21 cellular contexts compared by ENCODE assay signal in the genomic region with DNA sequence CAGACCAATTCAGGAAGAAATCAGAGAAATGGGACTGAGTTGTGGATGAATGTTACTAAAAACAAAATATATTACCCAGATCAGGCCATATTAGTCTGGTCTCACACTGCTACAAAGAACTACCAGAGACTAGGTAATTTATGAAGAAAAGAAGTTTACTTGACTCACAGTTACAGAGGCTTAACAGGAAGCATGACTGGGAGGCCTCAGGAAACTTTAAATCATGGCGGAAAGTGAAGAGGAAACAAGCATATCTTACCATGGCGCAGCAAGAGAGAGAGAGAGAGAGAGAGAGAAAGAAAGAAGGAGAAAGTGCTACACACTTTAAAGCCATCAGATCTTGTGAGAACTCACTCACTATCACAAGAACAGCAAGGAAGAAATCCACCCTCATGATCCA.
"Had no signal": no experiment of that assay in that cellular context is flagged by ENCODE, and none has a peak within 500 bp of the region (broad histone marks: within the 10 kb centered on the region; RNA-seq: fewer than 3 reads in every experiment).

No MANE protein-coding gene starts in this region.

- H3K4me3 ChIP-seq: SJSA1, SK-N-MC had no signal

- H3K27ac ChIP-seq: KMS-11, SJSA1, SK-N-MC had no signal

- FAIRE-seq: HepG2 had no signal

- H3K4me1 ChIP-seq: SJSA1 had no signal

- H3K36me3 ChIP-seq: SJSA1 had no signal

- DNase-seq: IMR-90, MM.1S, NCI-H1092 treated with DMSO at 0.1 percent for 48 hours, NCI-H1436, NCI-H187, NCI-H2029, NCI-H2081 treated with DMSO at 0.1 percent for 48 hours, NCI-H2171, NCI-H226, NCI-H446, NCI-H510A, NCI-H524 treated with DMSO at 0.1 percent for 48 hours, NCI-H69, NCI-H774, Right ventricle myocardium superior, RPMI8226, SIG-M5 had no signal

- H3K9ac ChIP-seq: KMS-11 had no signal

- H3K4me2 ChIP-seq: KMS-11 had no signal

- H3K27me3 ChIP-seq: SJSA1 had no signal

- H3K9me3 ChIP-seq: SJSA1 had no signal
